In genomic region chr12:60724475-60724874, GRCh38 we compare ENCODE assay signal across 36 cellular contexts.
"Had no signal": no experiment of that assay in that cellular context is flagged by ENCODE, and none has a peak within 500 bp of the region (broad histone marks: within the 10 kb centered on the region; RNA-seq: fewer than 3 reads in every experiment).

No MANE protein-coding gene starts in this region.

- H3K9me3 Mint-ChIP-seq: activated CD4-positive, alpha-beta T cell treated with anti-CD3 and anti-CD28 coated beads, Interleukin-2, amount 10 ng/mL, durations not matched to agents 24 days and 14 days; activated naive CD4-positive, alpha-beta T cell treated with anti-CD3 and anti-CD28 coated beads, Interleukin-2, amount 10 ng/mL, durations not matched to agents 7 days and 5 days; activated naive CD4-positive, alpha-beta T cell treated with anti-CD3 and anti-CD28 coated beads, Interleukin-2, amount 50 U/mL, for 24 hours; activated T-helper 1 cell treated with anti-CD3 and anti-CD28 coated beads, Interleukin-12 subunit alpha, Interleukin-12 subunit beta, Interleukin-2, Interleukin-4 antibody, amounts not matched to agents 30 ng/mL and 10 ng/mL and 1 ng/mL, durations not matched to agents 14 hours and 24 hours and 36 hours; brain had no signal

- H3K36me3 ChIP-seq: ascending aorta, cardiac muscle cell, colonic mucosa had no signal

- DNase-seq: activated B cell treated with CpG ODN at 0.5 μM for 24 hours; activated CD4-positive, alpha-beta memory T cell treated with anti-CD3 and anti-CD28 coated beads for 36 hours; activated CD4-positive, alpha-beta T cell treated with anti-CD3 and anti-CD28 coated beads for 4 hours; activated CD4-positive, alpha-beta T cell treated with anti-CD3 and anti-CD28 coated beads, Interleukin-2, amount 10 ng/mL, durations not matched to agents 24 days and 14 days; activated CD4-positive, alpha-beta T cell treated with anti-CD3 and anti-CD28 coated beads, Interleukin-2, amount 50 U/mL, for 1 hour; activated CD4-positive, alpha-beta T cell treated with anti-CD3 and anti-CD28 coated beads, Interleukin-2, amount 50 U/mL, for 4 hours; activated CD4-positive, CD25-positive, alpha-beta regulatory T cell treated with anti-CD3 and anti-CD28 coated beads, Interleukin-2, amount 50 U/mL, for 72 hours; activated CD8-positive, alpha-beta memory T cell treated with anti-CD3 and anti-CD28 coated beads, Interleukin-2, amount 50 U/mL, for 4 hours; activated CD8-positive, alpha-beta T cell treated with anti-CD3 and anti-CD28 coated beads for 36 hours; activated effector memory CD4-positive, alpha-beta T cell treated with Interleukin-2 at 50 U/mL for 16 hours; activated gamma-delta T cell; activated naive CD4-positive, alpha-beta T cell treated with anti-CD3 and anti-CD28 coated beads, Interleukin-2, amount 10 ng/mL, durations not matched to agents 7 days and 5 days; activated naive CD4-positive, alpha-beta T cell treated with Interleukin-2 at 50 U/mL for 16 hours; activated naive CD8-positive, alpha-beta T cell treated with anti-CD3 and anti-CD28 coated beads, Interleukin-2, amount 10 ng/mL, durations not matched to agents 7 days and 5 days; activated naive CD8-positive, alpha-beta T cell treated with anti-CD3 and anti-CD28 coated beads, Interleukin-2, amount 50 U/mL, for 24 hours; activated T-cell treated with anti-CD3 and anti-CD28 coated beads for 4 hours; activated T-cell treated with anti-CD3 and anti-CD28 coated beads, Interleukin-2, amount 50 U/mL, for 1 hour; activated T-cell treated with anti-CD3 and anti-CD28 coated beads, Interleukin-2, amount 50 U/mL, for 4 hours; activated T-cell treated with anti-CD3 and anti-CD28 coated beads, Interleukin-2, amount 50 U/mL, for 72 hours; amygdala; anterior cingulate cortex; caudate nucleus; cerebellar nuclear complex; colonic mucosa; T-helper 2 cell; T-helper 9 cell had no signal

- H3K4me3 Mint-ChIP-seq: activated B cell treated with CpG ODN at 0.5 μM for 24 hours; activated CD4-positive, alpha-beta memory T cell treated with anti-CD3 and anti-CD28 coated beads for 36 hours; activated CD4-positive, alpha-beta T cell treated with anti-CD3 and anti-CD28 coated beads, Interleukin-2, amount 10 ng/mL, durations not matched to agents 24 days and 14 days; activated CD8-positive, alpha-beta T cell treated with anti-CD3 and anti-CD28 coated beads for 36 hours; activated naive CD4-positive, alpha-beta T cell treated with anti-CD3 and anti-CD28 coated beads, Interleukin-2, amount 10 ng/mL, durations not matched to agents 7 days and 5 days; activated naive CD4-positive, alpha-beta T cell treated with anti-CD3 and anti-CD28 coated beads, Interleukin-2, amount 50 U/mL, for 24 hours; activated naive CD8-positive, alpha-beta T cell; activated naive CD8-positive, alpha-beta T cell treated with anti-CD3 and anti-CD28 coated beads, Interleukin-2, amount 10 ng/mL, durations not matched to agents 7 days and 5 days; activated naive CD8-positive, alpha-beta T cell treated with anti-CD3 and anti-CD28 coated beads, Interleukin-2, amount 50 U/mL, for 24 hours; activated T-cell treated with anti-CD3 and anti-CD28 coated beads, Interleukin-2, amount 50 U/mL, for 4 hours; activated T-cell treated with anti-CD3 and anti-CD28 coated beads, Interleukin-2, amount 50 U/mL, for 72 hours; activated T-helper 1 cell treated with anti-CD3 and anti-CD28 coated beads, Interleukin-12 subunit alpha, Interleukin-12 subunit beta, Interleukin-2, Interleukin-4 antibody, amounts not matched to agents 30 ng/mL and 10 ng/mL and 1 ng/mL, durations not matched to agents 14 hours and 24 hours and 36 hours; activated T-helper 17 cell treated with anti-CD3 and anti-CD28 coated beads, Interleukin-2, amount 50 U/mL, for 72 hours; brain; central memory CD8-positive, alpha-beta T cell; T-helper 2 cell treated with Interferon-gamma antibody and Interleukin-4, amounts not matched to agents 5 μg/mL and 100 μg/mL, for 36 hours had no signal

- H3K27me3 Mint-ChIP-seq: activated B cell treated with CpG ODN at 0.5 μM for 24 hours; activated CD4-positive, alpha-beta memory T cell treated with anti-CD3 and anti-CD28 coated beads for 36 hours; activated CD4-positive, alpha-beta T cell treated with anti-CD3 and anti-CD28 coated beads, Interleukin-2, amount 10 ng/mL, durations not matched to agents 24 days and 14 days; activated CD8-positive, alpha-beta T cell treated with anti-CD3 and anti-CD28 coated beads for 36 hours; activated naive CD4-positive, alpha-beta T cell treated with anti-CD3 and anti-CD28 coated beads, Interleukin-2, amount 10 ng/mL, durations not matched to agents 7 days and 5 days; activated naive CD4-positive, alpha-beta T cell treated with anti-CD3 and anti-CD28 coated beads, Interleukin-2, amount 50 U/mL, for 24 hours; activated naive CD8-positive, alpha-beta T cell; activated naive CD8-positive, alpha-beta T cell treated with anti-CD3 and anti-CD28 coated beads, Interleukin-2, amount 10 ng/mL, durations not matched to agents 7 days and 5 days; activated naive CD8-positive, alpha-beta T cell treated with anti-CD3 and anti-CD28 coated beads, Interleukin-2, amount 50 U/mL, for 24 hours; activated T-helper 17 cell treated with anti-CD3 and anti-CD28 coated beads, Interleukin-2, amount 50 U/mL, for 72 hours; brain; central memory CD8-positive, alpha-beta T cell had no signal

- H3K9me3 ChIP-seq: ascending aorta, colonic mucosa had no signal

- H3K27me3 ChIP-seq: ascending aorta, cardiac muscle cell, colonic mucosa had no signal

- H3K27ac Mint-ChIP-seq: activated B cell treated with CpG ODN at 0.5 μM for 24 hours; activated CD4-positive, alpha-beta memory T cell treated with anti-CD3 and anti-CD28 coated beads for 36 hours; activated CD4-positive, alpha-beta T cell treated with anti-CD3 and anti-CD28 coated beads, Interleukin-2, amount 10 ng/mL, durations not matched to agents 24 days and 14 days; activated CD8-positive, alpha-beta T cell treated with anti-CD3 and anti-CD28 coated beads for 36 hours; activated naive CD4-positive, alpha-beta T cell treated with anti-CD3 and anti-CD28 coated beads, Interleukin-2, amount 10 ng/mL, durations not matched to agents 7 days and 5 days; activated naive CD4-positive, alpha-beta T cell treated with anti-CD3 and anti-CD28 coated beads, Interleukin-2, amount 50 U/mL, for 24 hours; activated naive CD8-positive, alpha-beta T cell; activated naive CD8-positive, alpha-beta T cell treated with anti-CD3 and anti-CD28 coated beads, Interleukin-2, amount 10 ng/mL, durations not matched to agents 7 days and 5 days; activated naive CD8-positive, alpha-beta T cell treated with anti-CD3 and anti-CD28 coated beads, Interleukin-2, amount 50 U/mL, for 24 hours; activated T-cell treated with anti-CD3 and anti-CD28 coated beads, Interleukin-2, amount 50 U/mL, for 72 hours; activated T-helper 1 cell treated with anti-CD3 and anti-CD28 coated beads, Interleukin-12 subunit alpha, Interleukin-12 subunit beta, Interleukin-2, Interleukin-4 antibody, amounts not matched to agents 30 ng/mL and 10 ng/mL and 1 ng/mL, durations not matched to agents 14 hours and 24 hours and 36 hours; activated T-helper 17 cell treated with anti-CD3 and anti-CD28 coated beads, Interleukin-2, amount 50 U/mL, for 72 hours; brain; T-helper 2 cell treated with Interferon-gamma antibody and Interleukin-4, amounts not matched to agents 5 μg/mL and 100 μg/mL, for 36 hours had no signal

- H3K27ac ChIP-seq: ascending aorta, cardiac muscle cell, colonic mucosa, VCaP had no signal

- H3K36me3 Mint-ChIP-seq: activated CD4-positive, alpha-beta memory T cell treated with anti-CD3 and anti-CD28 coated beads for 36 hours; activated naive CD4-positive, alpha-beta T cell treated with anti-CD3 and anti-CD28 coated beads, Interleukin-2, amount 10 ng/mL, durations not matched to agents 7 days and 5 days; activated naive CD4-positive, alpha-beta T cell treated with anti-CD3 and anti-CD28 coated beads, Interleukin-2, amount 50 U/mL, for 24 hours; activated naive CD8-positive, alpha-beta T cell; activated naive CD8-positive, alpha-beta T cell treated with anti-CD3 and anti-CD28 coated beads, Interleukin-2, amount 10 ng/mL, durations not matched to agents 7 days and 5 days; brain had no signal

- H3K4me3 ChIP-seq: ascending aorta, cardiac muscle cell, colonic mucosa had no signal

- ATAC-seq: activated CD8-positive, alpha-beta T cell treated with anti-CD3 and anti-CD28 coated beads for 36 hours; activated naive CD8-positive, alpha-beta T cell treated with anti-CD3 and anti-CD28 coated beads, Interleukin-2, amount 50 U/mL, for 24 hours; activated T-cell treated with anti-CD3 and anti-CD28 coated beads, Interleukin-2, amount 50 U/mL, for 4 hours; activated T-cell treated with anti-CD3 and anti-CD28 coated beads, Interleukin-2, amount 50 U/mL, for 72 hours; activated T-helper 17 cell treated with anti-CD3 and anti-CD28 coated beads, Interleukin-2, amount 50 U/mL, for 72 hours had no signal

- H3K4me1 ChIP-seq: ascending aorta, colonic mucosa had no signal

- H3K4me1 Mint-ChIP-seq: activated B cell treated with CpG ODN at 0.5 μM for 24 hours; activated CD4-positive, alpha-beta T cell treated with anti-CD3 and anti-CD28 coated beads, Interleukin-2, amount 10 ng/mL, durations not matched to agents 24 days and 14 days; activated naive CD4-positive, alpha-beta T cell treated with anti-CD3 and anti-CD28 coated beads, Interleukin-2, amount 10 ng/mL, durations not matched to agents 7 days and 5 days; activated naive CD4-positive, alpha-beta T cell treated with anti-CD3 and anti-CD28 coated beads, Interleukin-2, amount 50 U/mL, for 24 hours; activated naive CD8-positive, alpha-beta T cell treated with anti-CD3 and anti-CD28 coated beads, Interleukin-2, amount 10 ng/mL, durations not matched to agents 7 days and 5 days; activated naive CD8-positive, alpha-beta T cell treated with anti-CD3 and anti-CD28 coated beads, Interleukin-2, amount 50 U/mL, for 24 hours; activated T-helper 17 cell treated with anti-CD3 and anti-CD28 coated beads, Interleukin-2, amount 50 U/mL, for 72 hours; brain; central memory CD8-positive, alpha-beta T cell had no signal
